In the genomic region with DNA sequence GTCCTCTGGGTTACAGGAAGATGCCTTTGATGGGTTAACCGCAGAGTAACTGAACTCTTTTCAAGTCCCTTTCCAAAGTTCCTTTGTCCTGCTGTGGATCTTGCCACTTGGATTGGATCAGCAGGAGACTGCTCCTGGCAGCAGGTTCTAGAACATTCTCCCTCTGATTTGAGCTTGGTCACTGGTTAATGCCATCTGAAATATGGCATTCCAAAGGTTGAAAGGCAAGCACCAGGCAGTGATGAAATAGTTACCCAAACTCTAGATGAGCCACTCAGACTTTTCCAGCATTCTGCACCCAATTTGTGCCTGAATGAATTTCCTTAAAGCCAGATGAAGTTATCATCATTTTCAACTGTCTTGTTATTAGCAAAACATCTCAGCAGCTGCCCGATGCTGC, we compare ENCODE assay signal across 18 cellular contexts.
DNase-seq lines count a peak whose midpoint lies in the region; ATAC-seq, FAIRE-seq and TF ChIP-seq lines count a peak whose summit lies in the region.
"Had no signal": no experiment of that assay in that cellular context is flagged by ENCODE, and none has a peak within 500 bp of the region (broad histone marks: within the 10 kb centered on the region; RNA-seq: fewer than 3 reads in every experiment).

No MANE protein-coding gene starts in this region.

- no peaks in the 10 kb centered on the region for H3K9me3 Mint-ChIP-seq in GM23338
- H3K9me3 Mint-ChIP-seq: CD4-positive, alpha-beta T cell had no signal

- no peak overlapping the region for H2AK5ac ChIP-seq in H1 (ENCODE audit: low read depth, low read length)

- no peak overlapping the region for H3K56ac ChIP-seq in H1 (replicated peaks; ENCODE audit: insufficient read length, low read depth, low read length)

- no peaks in the 10 kb centered on the region for H3K79me2 ChIP-seq in GM23338 (replicated peaks; ENCODE audit: insufficient read depth)
- no peaks in the 10 kb centered on the region for H3K79me2 ChIP-seq in H1 (ENCODE audit: control insufficient read depth in 1 of 2, insufficient read depth in 2 of 2, low read length in 2 of 2)

- no peak overlapping the region for H3K9ac ChIP-seq in BLaER1
- H3K9ac ChIP-seq in H1 (replicated peaks in 1 of 4; ENCODE audit: extremely low read depth in 1 of 4, low read depth in 3 of 4, low read length in 3 of 4): no peak overlapping the region
- H3K9ac ChIP-seq in subcutaneous abdominal adipose tissue (ENCODE audit: low read length in 5 of 5): no peak overlapping the region

- TF ChIP-seq RAD21 in H1 (IDR thresholded peaks at IDR 0.05 in 1 of 2, conservative IDR thresholded peaks at IDR 0.05 in 1 of 2; ENCODE audit: low read depth in 2 of 2, low read length in 2 of 2): no peak

- H3F3A ChIP-seq in GM23338 (replicated peaks; ENCODE audit: low read depth): no peaks in the 10 kb centered on the region

- peaks cover 2% of the 10 kb centered on the region; the same call in 1 of the 3 replicates for H3K4me1 Mint-ChIP-seq in GM23338

- H2BK20ac ChIP-seq in H1 (ENCODE audit: low read length): no peak overlapping the region

- H3K27me3 ChIP-seq in BLaER1 (no peaks in the 10 kb centered on the region), GM23338 (ENCODE audit: insufficient read depth) (no peaks in the 10 kb centered on the region), H1 (replicated peaks in 1 of 4; ENCODE audit: control insufficient read depth in 3 of 4, extremely low read depth in 1 of 4, insufficient read depth in 3 of 4, low read length in 3 of 4) (no peaks in the 10 kb centered on the region), subcutaneous abdominal adipose tissue (ENCODE audit: control insufficient read depth in 5 of 5, insufficient read depth in 4 of 5, low read length in 5 of 5) (no peaks in the 10 kb centered on the region)
- H3K27me3 ChIP-seq: SJCRH30 had no signal

- H3K9me3 ChIP-seq in BLaER1: no peaks in the 10 kb centered on the region
- no peaks in the 10 kb centered on the region for H3K9me3 ChIP-seq in H1 (ENCODE audit: insufficient read depth in 2 of 2, low read depth in 1 of 2, low read length in 1 of 2)
- no peaks in the 10 kb centered on the region for H3K9me3 ChIP-seq in subcutaneous abdominal adipose tissue (ENCODE audit: control insufficient read depth in 5 of 5, low read length in 5 of 5)
- H3K9me3 ChIP-seq: SJCRH30 had no signal

- no peak for TF ChIP-seq POLR2A in H1 (IDR thresholded peaks at IDR 0.05; ENCODE audit: control extremely low read depth in 1 of 2, low read depth in 2 of 2, low read length in 2 of 2)

- FAIRE-seq in H1 (lab: Jason Lieb, UNC): no peak

- H4K5ac ChIP-seq in H1 (ENCODE audit: insufficient read length, low read depth, low read length): no peak overlapping the region

- H3K18ac ChIP-seq in H1 (ENCODE audit: extremely low read depth, low read length): no peak overlapping the region

- no peak overlapping the region for H4K8ac ChIP-seq in H1 (ENCODE audit: extremely low read depth, insufficient read depth, low read length)

- no peak for TF ChIP-seq CTCF in GM23338 (conservative IDR thresholded peaks at IDR 0.05; ENCODE audit: low read depth in 2 of 2)
- TF ChIP-seq CTCF in H1 (IDR thresholded peaks at IDR 0.05; ENCODE audit: control extremely low read depth in 1 of 3, insufficient read depth in 1 of 3, low read depth in 1 of 3, low read length in 3 of 3): no peak

- peaks cover 39% of the 10 kb centered on the region for H3K4me1 ChIP-seq in BLaER1
- H3K4me1 ChIP-seq in GM23338 (ENCODE audit: insufficient read depth): no peaks in the 10 kb centered on the region
- H3K4me1 ChIP-seq in H1 (replicated peaks in 1 of 4; ENCODE audit: control insufficient read depth in 3 of 4, insufficient read depth in 4 of 4, low read length in 3 of 4): peaks cover 0 to 3% (median 1%) of the 10 kb centered on the region in 4 experiments; a peak in 3 of 7 replicates
- peaks cover 7 to 58% (median 39%) of the 10 kb centered on the region in 5 donors for H3K4me1 ChIP-seq in subcutaneous abdominal adipose tissue (ENCODE audit: control insufficient read depth in 5 of 5, insufficient read depth in 5 of 5, low read length in 5 of 5)
- H3K4me1 ChIP-seq: SJCRH30 had no signal

- DNase-seq in GM23338 (ENCODE audit: low spot score): no peak
- DNase-seq in H1 (ENCODE audit: low read depth in 1 of 2, low spot score in 2 of 2): no peak
- no peak for DNase-seq in SK-N-DZ (ENCODE audit: low spot score)
- DNase-seq in superior temporal gyrus (ENCODE audit: extremely low spot score): no peak
- DNase-seq in NCI-H2081 treated with DMSO at 0.1 percent for 48 hours (lab: John Stamatoyannopoulos, UW): no peak
- DNase-seq: CD4-positive, alpha-beta T cell; DMS53; KBM-7; NCI-H1436; NCI-H2029; NCI-H510A; NCI-H774; SJCRH30 had no signal

- H3K23me2 ChIP-seq in H1 (ENCODE audit: low read depth, low read length): no peaks in the 10 kb centered on the region

- H2BK12ac ChIP-seq in H1 (ENCODE audit: low read depth, low read length): no peak overlapping the region

- no peak overlapping the region for H2BK120ac ChIP-seq in H1 (replicated peaks; ENCODE audit: low read depth, low read length)

- CTCF ChIA-PET in H1 (lab: Charles Lee; ENCODE audit: partially characterized antibody): interaction anchor here (2.5 kb wide), 1 partner anchor 10 kb away, joined by 7 read pairs; no protein-coding TSS in a partner anchor

- H3K4me2 ChIP-seq in BLaER1: peak overlapping the region; percentile 42
- H3K4me2 ChIP-seq in GM23338: no peak overlapping the region
- no peak overlapping the region for H3K4me2 ChIP-seq in H1 (ENCODE audit: insufficient read depth in 1 of 2, low read depth in 2 of 2, low read length in 2 of 2)

- H3K27me3 Mint-ChIP-seq in GM23338 (ENCODE audit: insufficient read depth, low read depth, poor library complexity): no peaks in the 10 kb centered on the region
- H3K27me3 Mint-ChIP-seq: B cell; CD4-positive, alpha-beta T cell had no signal

- ATAC-seq in GM23338: no peak
- no peak for ATAC-seq in HG02852 (IDR thresholded peaks at IDR 0.05; ENCODE audit: unreplicated experiment)
- ATAC-seq: HCT116 had no signal

- H3K27ac Mint-ChIP-seq in GM23338: no peak overlapping the region
- H3K27ac Mint-ChIP-seq: B cell; CD4-positive, alpha-beta T cell had no signal

- no peaks in the 10 kb centered on the region for H4K20me1 ChIP-seq in BLaER1
- no peaks in the 10 kb centered on the region for H4K20me1 ChIP-seq in GM23338 (replicated peaks; ENCODE audit: insufficient read depth)
- H4K20me1 ChIP-seq in H1 (replicated peaks in 1 of 2; ENCODE audit: control insufficient read depth in 1 of 2, insufficient read depth in 2 of 2, low read length in 2 of 2): no peaks in the 10 kb centered on the region

- H3K4me3 Mint-ChIP-seq in GM23338: no peak overlapping the region
- H3K4me3 Mint-ChIP-seq: B cell; CD4-positive, alpha-beta T cell had no signal

- no peaks in the 10 kb centered on the region for H3K36me3 ChIP-seq in BLaER1
- no peaks in the 10 kb centered on the region for H3K36me3 ChIP-seq in GM23338 (ENCODE audit: insufficient read depth)
- H3K36me3 ChIP-seq in H1 (ENCODE audit: control insufficient read depth in 2 of 4, insufficient read depth in 4 of 4, low read length in 3 of 4): no peaks in the 10 kb centered on the region
- H3K36me3 ChIP-seq in subcutaneous abdominal adipose tissue (ENCODE audit: control insufficient read depth in 5 of 5, insufficient read depth in 5 of 5, low read length in 5 of 5): no peaks in the 10 kb centered on the region
- H3K36me3 ChIP-seq: SJCRH30 had no signal

- H2AFZ ChIP-seq in GM23338: peak overlapping the region; percentile 29
- 0 out of 2 replicates have a peak overlapping the region, but pooled peaks have one; percentile 5 for H2AFZ ChIP-seq in H1 (ENCODE audit: low read length)

- POLR2A ChIA-PET in H1 (lab: Charles Lee; ENCODE audit: partially characterized antibody): no interaction called here

- H3K79me1 ChIP-seq in H1 (ENCODE audit: low read depth, low read length): no peaks in the 10 kb centered on the region

- no peak overlapping the region for H3K23ac ChIP-seq in H1 (ENCODE audit: insufficient read length)

- H3K36me3 Mint-ChIP-seq in GM23338 (ENCODE audit: low read depth): no peaks in the 10 kb centered on the region

- H2BK5ac ChIP-seq in H1 (ENCODE audit: low read depth, low read length): no peak overlapping the region

- TF ChIP-seq EP300 in H1 (IDR thresholded peaks at IDR 0.05; ENCODE audit: borderline replicate concordance in 1 of 2, low read depth in 2 of 2, low read length in 2 of 2): no peak

- H3K4me3 ChIP-seq in BLaER1 (no peak overlapping the region), GM23338 (no peak overlapping the region), H1 (ENCODE audit: extremely low read depth in 1 of 4, insufficient read depth in 2 of 4, low read depth in 3 of 4, low read length in 4 of 4) (no peak overlapping the region), subcutaneous abdominal adipose tissue (ENCODE audit: low read depth in 1 of 5, low read length in 5 of 5) (no peak overlapping the region)
- H3K4me3 ChIP-seq: SJCRH30 had no signal

- H3K27ac ChIP-seq in BLaER1: no peak overlapping the region; the same call in 1 of the 2 replicates
- no peak overlapping the region for H3K27ac ChIP-seq in GM23338 (ENCODE audit: low read depth)
- H3K27ac ChIP-seq in H1 (ENCODE audit: low read depth, low read length): no peak overlapping the region
- H3K27ac ChIP-seq in subcutaneous abdominal adipose tissue (ENCODE audit: low read depth, low read length): peak overlapping the region; percentile 67
- H3K27ac ChIP-seq: SJCRH30 had no signal

- no peak overlapping the region for H3K14ac ChIP-seq in H1 (ENCODE audit: insufficient read length)

- no peak overlapping the region for H4K91ac ChIP-seq in H1 (replicated peaks; ENCODE audit: insufficient read length, low read length)

- H3K9me2 ChIP-seq in GM23338 (ENCODE audit: insufficient read depth): no peaks in the 10 kb centered on the region

- no peak overlapping the region for H3K4ac ChIP-seq in H1 (replicated peaks; ENCODE audit: insufficient read length, low read depth, low read length)

- no peak overlapping the region for H2BK15ac ChIP-seq in H1 (ENCODE audit: low read length)

- 100% methylated on average over 2 of the region's 2 CpGs; no CpG with 5 or more reads in 1 of the 2 experiments for WGBS in H1 (ENCODE audit: extremely low coverage in 1 of 2, insufficient coverage in 1 of 2, insufficient read length in 1 of 2, insufficient replicate concordance in 2 of 2, low coverage in 1 of 2, low lambda C conversion rate in 2 of 2, missing lambda C conversion rate in 1 of 2), 2 experiments

TF ChIP-seq in GM23338, 12 proteins besides CTCF, POLR2A, EP300 and RAD21 (continues in another document):
- no peak for TF ChIP-seq STAT1 (IDR thresholded peaks at IDR 0.05; ENCODE audit: unreplicated experiment)
- TF ChIP-seq CREB1 (CRISPR knock-in tag; IDR thresholded peaks at IDR 0.05; ENCODE audit: low read depth): no peak
- TF ChIP-seq ZNF114 (CRISPR knock-in tag; IDR thresholded peaks at IDR 0.05): no peak
- no peak for TF ChIP-seq EZH2 (IDR thresholded peaks at IDR 0.05; ENCODE audit: low read depth, unreplicated experiment)

TF ChIP-seq in H1, 55 proteins besides CTCF, POLR2A, EP300 and RAD21 (continues in another document):
- TF ChIP-seq JUND (IDR thresholded peaks at IDR 0.05; ENCODE audit: low read length) (no peak), SRF (IDR thresholded peaks at IDR 0.05; ENCODE audit: low read depth, low read length) (no peak)
